In genomic region chr17:75334723-75335122, GRCh38 we compare ENCODE assay signal across 1 cellular context.
TF ChIP-seq lines count a peak whose summit lies in the region.

No MANE protein-coding gene starts in this region.

TF ChIP-seq in K562, 482 proteins besides CTCF, POLR2A, EP300 and RAD21:
- TF ChIP-seq BCOR (IDR thresholded peaks at IDR 0.05), result peak; percentile 18; the same call in 1 of the 2 replicates
- no peak for TF ChIP-seq ZBTB12 (CRISPR knock-in tag; IDR thresholded peaks at IDR 0.05)
- TF ChIP-seq ZNF780A (CRISPR knock-in tag; IDR thresholded peaks at IDR 0.05), result no peak
- peak; percentile 94 for TF ChIP-seq ZNF121 (CRISPR knock-in tag; conservative IDR thresholded peaks at IDR 0.05)
- TF ChIP-seq RBM25 (IDR thresholded peaks at IDR 0.05; ENCODE audit: low read depth, low read length, severe bottlenecking), result peak; percentile 66
- no peak for TF ChIP-seq ELF2 (CRISPR knock-in tag; IDR thresholded peaks at IDR 0.05)
- TF ChIP-seq, protein P1, sequence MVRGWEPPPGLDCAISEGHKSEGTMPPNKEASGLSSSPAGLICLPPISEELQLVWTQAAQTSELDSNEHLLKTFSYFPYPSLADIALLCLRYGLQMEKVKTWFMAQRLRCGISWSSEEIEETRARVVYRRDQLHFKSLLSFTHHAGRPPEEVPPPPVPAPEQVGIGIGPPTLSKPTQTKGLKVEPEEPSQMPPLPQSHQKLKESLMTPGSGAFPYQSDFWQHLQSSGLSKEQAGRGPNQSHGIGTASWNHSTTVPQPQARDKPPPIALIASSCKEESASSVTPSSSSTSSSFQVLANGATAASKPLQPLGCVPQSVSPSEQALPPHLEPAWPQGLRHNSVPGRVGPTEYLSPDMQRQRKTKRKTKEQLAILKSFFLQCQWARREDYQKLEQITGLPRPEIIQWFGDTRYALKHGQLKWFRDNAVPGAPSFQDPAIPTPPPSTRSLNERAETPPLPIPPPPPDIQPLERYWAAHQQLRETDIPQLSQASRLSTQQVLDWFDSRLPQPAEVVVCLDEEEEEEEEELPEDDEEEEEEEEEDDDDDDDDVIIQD (CRISPR knock-in tag; IDR thresholded peaks at IDR 0.05), result no peak
- no peak for TF ChIP-seq ZNF347 (CRISPR knock-in tag; IDR thresholded peaks at IDR 0.05; ENCODE audit: low read depth)
